In the genomic region with DNA sequence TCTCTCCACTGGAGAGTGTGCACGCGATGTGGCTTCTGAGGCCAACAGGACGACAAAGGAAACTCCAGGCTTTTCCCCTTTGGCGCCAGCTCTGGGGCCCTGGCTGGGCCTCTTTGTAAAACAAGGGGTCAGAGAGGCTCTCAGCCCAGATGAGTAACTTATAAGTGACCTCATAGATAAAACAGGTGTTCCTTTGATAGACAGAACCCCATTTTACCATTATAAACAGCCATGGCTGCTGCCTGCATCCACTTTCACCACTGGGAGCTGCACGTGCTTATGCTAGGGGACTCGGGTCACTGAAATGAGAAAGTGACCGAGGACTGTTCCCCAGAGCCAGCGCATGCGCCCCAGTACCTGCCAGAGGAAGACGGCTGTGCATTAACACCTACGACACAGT, we compare ENCODE assay signal across 24 cellular contexts. TPM values are rescaled to one million over a fixed set of nuclear protein-coding genes. Genes with fewer than 3 reads are reported as not detected.
"Had no signal": no experiment of that assay in that cellular context is flagged by ENCODE, and none has a peak within 500 bp of the region (broad histone marks: within the 10 kb centered on the region; RNA-seq: fewer than 3 reads in every experiment).

No MANE protein-coding gene starts in this region.

- H3K27me3 ChIP-seq: colonic mucosa, ovary, suprapubic skin, transverse colon had no signal

- H3K4me3 ChIP-seq: colonic mucosa, ovary, smooth muscle cell, suprapubic skin, transverse colon had no signal

- H3K36me3 ChIP-seq: colonic mucosa, ovary, suprapubic skin, transverse colon had no signal

- H3K36me3 Mint-ChIP-seq: memory B cell had no signal

- H3K4me1 Mint-ChIP-seq: activated CD4-positive, alpha-beta T cell treated with anti-CD3 and anti-CD28 coated beads, Interleukin-2, amount 10 ng/mL, durations not matched to agents 7 days and 5 days; central memory CD8-positive, alpha-beta T cell; endodermal cell; neural crest cell; stimulated activated naive CD8-positive, alpha-beta T cell treated with anti-CD3 and anti-CD28 coated beads, Interleukin-15, amount 100 ng/mL, for 72 hours had no signal

- H3K4me3 Mint-ChIP-seq: activated CD4-positive, alpha-beta T cell treated with anti-CD3 and anti-CD28 coated beads, Interleukin-2, amount 10 ng/mL, durations not matched to agents 7 days and 5 days; activated CD8-positive, alpha-beta T cell treated with anti-CD3 and anti-CD28 coated beads, Interleukin-2, amount 10 ng/mL, durations not matched to agents 7 days and 5 days; activated naive CD4-positive, alpha-beta T cell treated with anti-CD3 and anti-CD28 coated beads for 36 hours; activated T-cell treated with anti-CD3 and anti-CD28 coated beads, Interleukin-2, amount 50 U/mL, for 24 hours; central memory CD8-positive, alpha-beta T cell; endodermal cell; memory B cell; neural crest cell; stimulated activated naive CD8-positive, alpha-beta T cell treated with anti-CD3 and anti-CD28 coated beads, Interleukin-15, amount 100 ng/mL, for 72 hours had no signal

- DNase-seq: activated CD4-positive, alpha-beta T cell treated with anti-CD3 and anti-CD28 coated beads, Interleukin-2, amount 10 ng/mL, durations not matched to agents 7 days and 5 days; activated CD8-positive, alpha-beta T cell treated with anti-CD3 and anti-CD28 coated beads, Interleukin-2, amount 10 ng/mL, durations not matched to agents 7 days and 5 days; activated naive CD4-positive, alpha-beta T cell treated with anti-CD3 and anti-CD28 coated beads for 36 hours; activated T-cell treated with anti-CD3 and anti-CD28 coated beads, Interleukin-2, amount 50 U/mL, for 24 hours; colonic mucosa; endodermal cell; foreskin fibroblast; left ventricle myocardium superior; ovary; stimulated activated CD4-positive, alpha-beta T cell treated with anti-CD3 and anti-CD28 coated beads, Interleukin-4, amount 100 ng/mL, for 1 hour; stimulated activated naive CD8-positive, alpha-beta T cell treated with anti-CD3 and anti-CD28 coated beads, Interleukin-15, amount 100 ng/mL, for 72 hours; transverse colon had no signal

- H3K9me3 Mint-ChIP-seq: activated CD4-positive, alpha-beta T cell treated with anti-CD3 and anti-CD28 coated beads, Interleukin-2, amount 10 ng/mL, durations not matched to agents 7 days and 5 days; activated naive CD4-positive, alpha-beta T cell treated with anti-CD3 and anti-CD28 coated beads for 36 hours; activated T-cell treated with anti-CD3 and anti-CD28 coated beads, Interleukin-2, amount 50 U/mL, for 24 hours; activated T-helper 2 cell treated with anti-CD3 and anti-CD28 coated beads, Interferon-gamma antibody, Interleukin-2, Interleukin-4, amounts not matched to agents 10 μg/mL and 5 μg/mL and 100 μg/mL, durations not matched to agents 14 hours and 24 hours and 36 hours; central memory CD8-positive, alpha-beta T cell; endodermal cell; stimulated activated naive CD8-positive, alpha-beta T cell treated with anti-CD3 and anti-CD28 coated beads, Interleukin-15, amount 100 ng/mL, for 72 hours had no signal

- H3K27ac ChIP-seq: colonic mucosa, epithelial cell of prostate, ovary, suprapubic skin, transverse colon had no signal

- H3K4me1 ChIP-seq: colonic mucosa had no signal

- H3K27ac Mint-ChIP-seq: activated CD4-positive, alpha-beta T cell treated with anti-CD3 and anti-CD28 coated beads, Interleukin-2, amount 10 ng/mL, durations not matched to agents 7 days and 5 days; activated CD8-positive, alpha-beta T cell treated with anti-CD3 and anti-CD28 coated beads, Interleukin-2, amount 10 ng/mL, durations not matched to agents 7 days and 5 days; activated naive CD4-positive, alpha-beta T cell treated with anti-CD3 and anti-CD28 coated beads for 36 hours; activated T-cell treated with anti-CD3 and anti-CD28 coated beads, Interleukin-2, amount 50 U/mL, for 24 hours; activated T-helper 2 cell treated with anti-CD3 and anti-CD28 coated beads, Interferon-gamma antibody, Interleukin-2, Interleukin-4, amounts not matched to agents 10 μg/mL and 5 μg/mL and 100 μg/mL, durations not matched to agents 14 hours and 24 hours and 36 hours; endodermal cell; memory B cell; stimulated activated naive CD8-positive, alpha-beta T cell treated with anti-CD3 and anti-CD28 coated beads, Interleukin-15, amount 100 ng/mL, for 72 hours had no signal

- H3K9me3 ChIP-seq: colonic mucosa, ovary, suprapubic skin, transverse colon had no signal

- ATAC-seq: activated CD4-positive, CD25-positive, alpha-beta regulatory T cell treated with anti-CD3 and anti-CD28 coated beads, Interleukin-2, amount 50 U/mL, for 24 hours; activated CD8-positive, alpha-beta T cell treated with anti-CD3 and anti-CD28 coated beads, Interleukin-2, amount 10 ng/mL, durations not matched to agents 7 days and 5 days; left ventricle myocardium superior; sciatic nerve; stimulated activated naive CD8-positive, alpha-beta T cell treated with anti-CD3 and anti-CD28 coated beads, Interleukin-15, amount 100 ng/mL, for 72 hours had no signal

- H3K4me2 ChIP-seq: smooth muscle cell had no signal

RNA-seq across cellular contexts. Expression of gene HES3, which starts 25.6 kb away (rescaled TPM):
- total RNA-seq: activated CD4-positive, alpha-beta T cell treated with anti-CD3 and anti-CD28 coated beads, Interleukin-2, amount 10 ng/mL, durations not matched to agents 7 days and 5 days; activated CD8-positive, alpha-beta T cell treated with anti-CD3 and anti-CD28 coated beads, Interleukin-2, amount 10 ng/mL, durations not matched to agents 7 days and 5 days; activated naive CD4-positive, alpha-beta T cell treated with anti-CD3 and anti-CD28 coated beads for 36 hours; activated T-helper 2 cell treated with anti-CD3 and anti-CD28 coated beads, Interferon-gamma antibody, Interleukin-2, Interleukin-4, amounts not matched to agents 10 μg/mL and 5 μg/mL and 100 μg/mL, durations not matched to agents 14 hours and 24 hours and 36 hours; colonic mucosa; glomerular endothelial cell; kidney epithelial cell; left ventricle myocardium superior; mononuclear cell; ovary; sciatic nerve; smooth muscle cell; suprapubic skin; transverse colon had no signal
